23 cellular contexts compared by ENCODE assay signal in the genomic region with DNA sequence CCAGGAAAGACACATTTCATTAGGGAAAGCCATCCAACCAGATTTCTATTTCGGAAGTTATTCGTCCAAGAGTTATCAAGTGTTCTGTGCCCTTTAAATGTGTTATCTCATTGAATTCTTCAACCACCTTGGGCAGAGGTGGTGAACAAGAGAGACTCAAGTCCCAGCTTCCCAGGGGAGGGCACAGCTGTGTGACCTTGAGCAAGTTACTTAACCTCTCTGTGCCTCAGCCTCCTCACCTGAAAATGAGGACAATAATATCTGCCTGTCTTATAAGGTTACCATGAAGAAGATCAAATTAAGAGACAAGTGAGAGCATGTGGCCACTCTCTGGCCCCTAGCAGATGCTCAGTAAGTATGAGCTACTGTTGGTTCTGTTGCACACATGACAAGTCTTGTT.
"Had no signal": no experiment of that assay in that cellular context is flagged by ENCODE, and none has a peak within 500 bp of the region (broad histone marks: within the 10 kb centered on the region; RNA-seq: fewer than 3 reads in every experiment).

No MANE protein-coding gene starts in this region.

- H3K27ac Mint-ChIP-seq: immature natural killer cell; stimulated activated memory B cell treated with anti-CD40 and anti-IgM and Interleukin-4, amounts not matched to agents 10 μg/mL and 1 μg/mL and 100 μg/mL, for 72 hours had no signal

- H3K9me3 ChIP-seq: lower lobe of right lung, psoas muscle, thoracic aorta, upper lobe of left lung had no signal

- H3K36me3 ChIP-seq: lower lobe of right lung, ovary, thoracic aorta, upper lobe of left lung had no signal

- ATAC-seq: effector memory CD8-positive, alpha-beta T cell; left ventricle myocardium superior; lower lobe of right lung; naive thymus-derived CD8-positive, alpha-beta T cell; psoas muscle; stimulated activated naive CD8-positive, alpha-beta T cell treated with anti-CD3 and anti-CD28 coated beads, Interleukin-15, Interleukin-2, amounts not matched to agents 100 U/mL and 50 U/mL, for 24 hours had no signal

- H3K27me3 Mint-ChIP-seq: effector memory CD8-positive, alpha-beta T cell; stimulated activated memory B cell treated with anti-CD40 and anti-IgM and Interleukin-4, amounts not matched to agents 10 μg/mL and 1 μg/mL and 100 μg/mL, for 72 hours had no signal

- H3K4me3 Mint-ChIP-seq: effector memory CD8-positive, alpha-beta T cell; immature natural killer cell; naive thymus-derived CD8-positive, alpha-beta T cell; nephron progenitor cell; stimulated activated memory B cell treated with anti-CD40 and anti-IgM and Interleukin-4, amounts not matched to agents 10 μg/mL and 1 μg/mL and 100 μg/mL, for 72 hours had no signal

- H3K27ac ChIP-seq: lower lobe of right lung, ovary, psoas muscle, thoracic aorta, tibial nerve, upper lobe of left lung had no signal

- H3K9me3 Mint-ChIP-seq: immature natural killer cell; nephron progenitor cell; stimulated activated memory B cell treated with anti-CD40 and anti-IgM and Interleukin-4, amounts not matched to agents 10 μg/mL and 1 μg/mL and 100 μg/mL, for 72 hours had no signal

- H3K4me3 ChIP-seq: lower lobe of right lung, ovary, psoas muscle, thoracic aorta, tibial nerve, upper lobe of left lung had no signal

- H3K4me1 ChIP-seq: lower lobe of right lung, psoas muscle, tibial nerve, upper lobe of left lung had no signal

- DNase-seq: cortex of kidney; effector memory CD8-positive, alpha-beta T cell; hypothalamus; immature natural killer cell; left ventricle myocardium superior; lower lobe of right lung; naive thymus-derived CD8-positive, alpha-beta T cell; nephron progenitor cell; occipital lobe; ovary; psoas muscle; right cardiac atrium; small intestine; stimulated activated CD4-positive, alpha-beta T cell treated with anti-CD3 and anti-CD28 coated beads, Interleukin-1b, Interleukin-23, amount 100 ng/mL, for 48 hours; stimulated activated CD4-positive, alpha-beta T cell treated with anti-CD3 and anti-CD28 coated beads, Interleukin-4, amount 100 ng/mL, for 1 hour; substantia nigra had no signal

- H3K27me3 ChIP-seq: ovary, tibial nerve, upper lobe of left lung had no signal

- H3K4me1 Mint-ChIP-seq: immature natural killer cell, nephron progenitor cell had no signal

- FAIRE-seq: frontal cortex, small intestine, urothelium cell line had no signal
